16 cellular contexts compared by ENCODE assay signal in the genomic region with DNA sequence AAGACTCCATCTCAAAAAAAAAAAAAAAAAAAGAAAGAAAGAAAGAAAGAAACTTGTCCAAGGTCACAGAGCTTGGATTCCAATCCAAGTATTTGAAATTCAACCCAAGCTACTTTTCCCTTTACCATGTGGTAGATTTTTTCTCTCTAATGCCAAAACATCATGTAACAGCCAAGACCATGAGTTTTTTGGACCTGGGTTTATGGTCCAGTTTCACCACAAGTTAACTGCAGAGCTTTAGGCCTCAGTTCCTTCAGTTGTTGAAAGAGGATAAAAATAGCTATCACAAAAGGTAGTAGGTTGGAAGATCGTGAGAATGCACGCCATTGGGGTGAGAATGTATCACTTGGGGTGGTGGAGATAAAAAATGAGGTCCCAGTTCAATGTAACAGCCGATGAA. TPM values are rescaled to one million over a fixed set of nuclear protein-coding genes. Genes with fewer than 3 reads are reported as not detected.
DNase-seq lines count a peak whose midpoint lies in the region; ATAC-seq and TF ChIP-seq lines count a peak whose summit lies in the region.
"Had no signal": no experiment of that assay in that cellular context is flagged by ENCODE, and none has a peak within 500 bp of the region (broad histone marks: within the 10 kb centered on the region; RNA-seq: fewer than 3 reads in every experiment).

No MANE protein-coding gene starts in this region.

- H3K4me3 ChIP-seq in CD4-positive, CD25-positive, alpha-beta regulatory T cell (ENCODE audit: low read depth, low read length) = no peak overlapping the region
- no peak overlapping the region for H3K4me3 ChIP-seq in CD8-positive, alpha-beta memory T cell (ENCODE audit: low read length)
- H3K4me3 ChIP-seq in esophagus muscularis mucosa (no peak overlapping the region), suprapubic skin (no peak overlapping the region)

- no peaks in the 10 kb centered on the region for H3K27me3 Mint-ChIP-seq in CD4-positive, CD25-positive, alpha-beta regulatory T cell
- H3K27me3 Mint-ChIP-seq in CD8-positive, alpha-beta memory T cell = no peaks in the 10 kb centered on the region

- intact Hi-C loops in esophagus muscularis mucosa (cut with DNase I) = no loop called here

- no peak for ATAC-seq in CD4-positive, CD25-positive, alpha-beta regulatory T cell (ENCODE audit: low read depth in 2 of 2)
- no peak for ATAC-seq in stimulated activated effector memory CD8-positive, alpha-beta T cell treated with anti-CD3 and anti-CD28 coated beads, Interleukin-12 subunit alpha, Interleukin-12 subunit beta, amount 100 ng/mL, for 72 hours
- no peak for ATAC-seq in GM18517 (IDR thresholded peaks at IDR 0.05; ENCODE audit: unreplicated experiment)
- ATAC-seq: PC-3 had no signal

- H3K27ac ChIP-seq in CD4-positive, CD25-positive, alpha-beta regulatory T cell (ENCODE audit: insufficient read depth, low read length, poor library complexity, severe bottlenecking) = peak overlapping the region; percentile 14
- H3K27ac ChIP-seq in CD8-positive, alpha-beta memory T cell (ENCODE audit: low read depth, low read length) = no peak overlapping the region
- H3K27ac ChIP-seq in esophagus muscularis mucosa (replicated peaks in 1 of 4) (peak overlapping the region; percentile 81 to 95 (median 91)), suprapubic skin (no peak overlapping the region)
- H3K27ac ChIP-seq: C4-2B had no signal

- H3K36me3 ChIP-seq in CD4-positive, CD25-positive, alpha-beta regulatory T cell (ENCODE audit: control insufficient read depth, insufficient read depth, low read length) = no peaks in the 10 kb centered on the region
- no peaks in the 10 kb centered on the region for H3K36me3 ChIP-seq in CD8-positive, alpha-beta memory T cell (ENCODE audit: insufficient read depth, low read length)
- H3K36me3 ChIP-seq in esophagus muscularis mucosa = peaks cover 0 to 9% (median 0%) of the 10 kb centered on the region in 4 donors
- no peaks in the 10 kb centered on the region for H3K36me3 ChIP-seq in suprapubic skin

- CTCF ChIA-PET in CD8-positive, alpha-beta memory T cell (lab: Charles Lee) = interaction anchor here (1.3 to 3.2 kb wide), 3 partner anchors 13 to 42 kb away, joined by 4 to 17 read pairs (median 8); no protein-coding TSS in a partner anchor

- H3K9me3 Mint-ChIP-seq in CD4-positive, CD25-positive, alpha-beta regulatory T cell = no peaks in the 10 kb centered on the region
- peaks cover 0 to 2% (median 0%) of the 10 kb centered on the region in 5 donors for H3K9me3 Mint-ChIP-seq in CD8-positive, alpha-beta memory T cell
- no peaks in the 10 kb centered on the region for H3K9me3 Mint-ChIP-seq in stimulated activated effector memory CD8-positive, alpha-beta T cell treated with anti-CD3 and anti-CD28 coated beads, Interleukin-12 subunit alpha, Interleukin-12 subunit beta, amount 100 ng/mL, for 72 hours
- H3K9me3 Mint-ChIP-seq: HFFc6 had no signal

- H3K27me3 ChIP-seq in CD4-positive, CD25-positive, alpha-beta regulatory T cell (ENCODE audit: control insufficient read depth, insufficient read depth, low read length) = no peaks in the 10 kb centered on the region
- no peaks in the 10 kb centered on the region for H3K27me3 ChIP-seq in CD8-positive, alpha-beta memory T cell (ENCODE audit: insufficient read depth, low read length, poor library complexity, severe bottlenecking)
- H3K27me3 ChIP-seq in esophagus muscularis mucosa = no peaks in the 10 kb centered on the region
- H3K27me3 ChIP-seq in suprapubic skin = no peaks in the 10 kb centered on the region

- no peak for DNase-seq in CD4-positive, CD25-positive, alpha-beta regulatory T cell
- DNase-seq in CD8-positive, alpha-beta memory T cell = no peak
- no peak for DNase-seq in esophagus muscularis mucosa (ENCODE audit: extremely low spot score)
- no peak for DNase-seq in stimulated activated effector memory CD8-positive, alpha-beta T cell treated with anti-CD3 and anti-CD28 coated beads, Interleukin-12 subunit alpha, Interleukin-12 subunit beta, amount 100 ng/mL, for 72 hours (ENCODE audit: low spot score in 2 of 2)
- no peak for DNase-seq in suprapubic skin (ENCODE audit: low spot score in 2 of 2)
- no peak for DNase-seq in RPMI8226
- DNase-seq: Calu3, DMS53, HFFc6, NCI-H1092, NCI-H146, NCI-H2081, NCI-H774, PC-3 had no signal

- TF ChIP-seq POLR2A in esophagus muscularis mucosa (IDR thresholded peaks at IDR 0.05; ENCODE audit: low read depth) (no peak), suprapubic skin (IDR thresholded peaks at IDR 0.05) (no peak)

- no peak for TF ChIP-seq CTCF in esophagus muscularis mucosa (IDR thresholded peaks at IDR 0.05)
- TF ChIP-seq CTCF in suprapubic skin (IDR thresholded peaks at IDR 0.05) = no peak

- peak overlapping the region in 2 of 4 donors; percentile 33 to 57 for H3K4me3 Mint-ChIP-seq in CD4-positive, CD25-positive, alpha-beta regulatory T cell
- H3K4me3 Mint-ChIP-seq in CD8-positive, alpha-beta memory T cell = peak overlapping the region in 1 of 7 donors; percentile 65
- H3K4me3 Mint-ChIP-seq in stimulated activated effector memory CD8-positive, alpha-beta T cell treated with anti-CD3 and anti-CD28 coated beads, Interleukin-12 subunit alpha, Interleukin-12 subunit beta, amount 100 ng/mL, for 72 hours = no peak overlapping the region
- H3K4me3 Mint-ChIP-seq: HFFc6 had no signal

- H3K4me1 ChIP-seq in CD4-positive, CD25-positive, alpha-beta regulatory T cell (ENCODE audit: control insufficient read depth, insufficient read depth, low read length, poor library complexity, severe bottlenecking) = peaks cover 52% of the 10 kb centered on the region
- H3K4me1 ChIP-seq in CD8-positive, alpha-beta memory T cell (ENCODE audit: insufficient read depth, low read length) = peaks cover 56% of the 10 kb centered on the region
- H3K4me1 ChIP-seq in esophagus muscularis mucosa = peaks cover 69 to 100% (median 94%) of the 10 kb centered on the region in 4 donors
- peaks cover 36% of the 10 kb centered on the region for H3K4me1 ChIP-seq in suprapubic skin

- POLR2A ChIA-PET in CD8-positive, alpha-beta memory T cell (lab: Charles Lee) = no interaction called here

- peak overlapping the region in 2 of 3 donors; percentile 25 to 79 for H3K27ac Mint-ChIP-seq in CD4-positive, CD25-positive, alpha-beta regulatory T cell
- H3K27ac Mint-ChIP-seq in CD8-positive, alpha-beta memory T cell = peak overlapping the region in 7 of 8 donors; percentile 10 to 92 (median 52)
- peak overlapping the region; percentile 7 for H3K27ac Mint-ChIP-seq in stimulated activated effector memory CD8-positive, alpha-beta T cell treated with anti-CD3 and anti-CD28 coated beads, Interleukin-12 subunit alpha, Interleukin-12 subunit beta, amount 100 ng/mL, for 72 hours
- H3K27ac Mint-ChIP-seq: HFFc6 had no signal

- H3K36me3 Mint-ChIP-seq in CD4-positive, CD25-positive, alpha-beta regulatory T cell = peaks cover 13% of the 10 kb centered on the region
- peaks cover 0 to 17% (median 6%) of the 10 kb centered on the region in 3 donors for H3K36me3 Mint-ChIP-seq in CD8-positive, alpha-beta memory T cell
- H3K36me3 Mint-ChIP-seq in stimulated activated effector memory CD8-positive, alpha-beta T cell treated with anti-CD3 and anti-CD28 coated beads, Interleukin-12 subunit alpha, Interleukin-12 subunit beta, amount 100 ng/mL, for 72 hours = peaks cover 56% of the 10 kb centered on the region

- WGBS in esophagus muscularis mucosa = 91% methylated on average over 3 of the region's 3 CpGs
- WGBS in suprapubic skin = 95% methylated on average over 3 of the region's 3 CpGs

- no peak for TF ChIP-seq EP300 in esophagus muscularis mucosa (IDR thresholded peaks at IDR 0.05)
- TF ChIP-seq EP300 in suprapubic skin (IDR thresholded peaks at IDR 0.05) = no peak

- no peaks in the 10 kb centered on the region for H3K9me3 ChIP-seq in CD4-positive, CD25-positive, alpha-beta regulatory T cell (ENCODE audit: control insufficient read depth in 2 of 2, low read length in 2 of 2)
- no peaks in the 10 kb centered on the region for H3K9me3 ChIP-seq in CD8-positive, alpha-beta memory T cell (ENCODE audit: low read length)
- H3K9me3 ChIP-seq in esophagus muscularis mucosa (no peaks in the 10 kb centered on the region), suprapubic skin (no peaks in the 10 kb centered on the region)

- peaks cover 10 to 71% (median 49%) of the 10 kb centered on the region in 4 donors for H3K4me1 Mint-ChIP-seq in CD4-positive, CD25-positive, alpha-beta regulatory T cell
- H3K4me1 Mint-ChIP-seq in CD8-positive, alpha-beta memory T cell = peaks cover 65 to 72% (median 71%) of the 10 kb centered on the region in 3 donors
- peaks cover 77% of the 10 kb centered on the region for H3K4me1 Mint-ChIP-seq in stimulated activated effector memory CD8-positive, alpha-beta T cell treated with anti-CD3 and anti-CD28 coated beads, Interleukin-12 subunit alpha, Interleukin-12 subunit beta, amount 100 ng/mL, for 72 hours

RNA-seq across cellular contexts. Expression of a gene that starts 33.4 kb away (rescaled TPM):
- 149 TPM for total RNA-seq in CD4-positive, CD25-positive, alpha-beta regulatory T cell
- polyA plus RNA-seq in CD4-positive, CD25-positive, alpha-beta regulatory T cell = 10 to 100 TPM; 25.8 to 39.6 (median 31.7) TPM
- total RNA-seq in CD8-positive, alpha-beta memory T cell = 10 to 100 TPM; 26.8 to 28.9 TPM
- 37.7 TPM for polyA plus RNA-seq in CD8-positive, alpha-beta memory T cell
- total RNA-seq in esophagus muscularis mucosa (100 to 1,000 TPM; 177 to 395 (median 260) TPM), suprapubic skin (100 to 1,000 TPM; 164 to 220 (median 166) TPM)

Comparison
In these comparisons a context has a peak if more than half of its experiments do, and no peak if none do; other contexts are left out.
1. H3K27ac ChIP-seq: peak in CD4-positive, CD25-positive, alpha-beta regulatory T cell (single experiment) and esophagus muscularis mucosa (4 of 4); none in CD8-positive, alpha-beta memory T cell (single experiment) and suprapubic skin (single experiment).
2. Peak in every context shown above with its lines, with median percentiles within 50 percentile points of each other: H3K27ac Mint-ChIP-seq.